In genomic region chr1:210222288-210223006, GRCh38 we compare ENCODE assay signal across 11 cellular contexts. TPM values are rescaled to one million over a fixed set of nuclear protein-coding genes. Genes with fewer than 3 reads are reported as not detected.
DNase-seq lines count a peak whose midpoint lies in the region; ATAC-seq and TF ChIP-seq lines count a peak whose summit lies in the region.
"Had no signal": no experiment of that assay in that cellular context is flagged by ENCODE, and none has a peak within 500 bp of the region (broad histone marks: within the 10 kb centered on the region; RNA-seq: fewer than 3 reads in every experiment).

No MANE protein-coding gene starts in this region.

- H3K27me3 Mint-ChIP-seq in activated T-cell treated with anti-CD3 and anti-CD28 coated beads, Interleukin-2, amount 50 U/mL, for 4 hours (ENCODE audit: low read depth) = peaks cover 13% of the 10 kb centered on the region

- H3K27ac ChIP-seq in VCaP (peak overlapping the region; percentile 9; the same call in 1 of the 2 replicates), thoracic aorta (peak overlapping the region; percentile 59 to 72)

- no peak overlapping the region for H3K4me3 Mint-ChIP-seq in activated T-cell treated with anti-CD3 and anti-CD28 coated beads, Interleukin-2, amount 50 U/mL, for 4 hours
- H3K4me3 Mint-ChIP-seq: HFFc6; IgD-negative memory B cell; naive thymus-derived CD4-positive, alpha-beta T cell had no signal

- peak; percentile 49 for DNase-seq in NCI-H2171 treated with DMSO at 0.1 percent for 48 hours (lab: John Stamatoyannopoulos, UW)
- DNase-seq in NCI-H2171 (lab: John Stamatoyannopoulos, UW) = no peak
- peak; percentile 64 for DNase-seq in kidney epithelial cell (ENCODE audit: low read depth)
- DNase-seq in thoracic aorta (ENCODE audit: low spot score) = no peak
- no peak for DNase-seq in activated T-cell treated with anti-CD3 and anti-CD28 coated beads, Interleukin-2, amount 50 U/mL, for 4 hours
- DNase-seq in hippocampal formation (lab: John Stamatoyannopoulos, UW) = no peak
- DNase-seq in activated CD4-positive, alpha-beta T cell treated with anti-CD3 and anti-CD28 coated beads, Interleukin-2, amount 50 U/mL, for 1 hour = no peak
- DNase-seq: HFFc6; naive thymus-derived CD4-positive, alpha-beta T cell had no signal

- TF ChIP-seq CTCF in VCaP (conservative IDR thresholded peaks at IDR 0.05) (no peak), kidney epithelial cell (IDR thresholded peaks at IDR 0.05; ENCODE audit: insufficient read depth, low read length, poor library complexity, severe bottlenecking) (no peak), thoracic aorta (IDR thresholded peaks at IDR 0.05) (no peak)

- peak; percentile 64 for ATAC-seq in thoracic aorta (ENCODE audit: insufficient number of reproducible peaks, low FRiP score, low read depth)
- no peak for ATAC-seq in activated T-cell treated with anti-CD3 and anti-CD28 coated beads, Interleukin-2, amount 50 U/mL, for 4 hours
- ATAC-seq: naive thymus-derived CD4-positive, alpha-beta T cell had no signal

- peaks cover 3% of the 10 kb centered on the region for H3K9me3 Mint-ChIP-seq in activated T-cell treated with anti-CD3 and anti-CD28 coated beads, Interleukin-2, amount 50 U/mL, for 4 hours
- H3K9me3 Mint-ChIP-seq: HFFc6, IgD-negative memory B cell had no signal

- no peaks in the 10 kb centered on the region for H3K36me3 Mint-ChIP-seq in activated T-cell treated with anti-CD3 and anti-CD28 coated beads, Interleukin-2, amount 50 U/mL, for 4 hours (ENCODE audit: insufficient read depth)
- H3K36me3 Mint-ChIP-seq: IgD-negative memory B cell; naive thymus-derived CD4-positive, alpha-beta T cell had no signal

- H3K4me1 ChIP-seq in thoracic aorta (ENCODE audit: control insufficient read depth in 1 of 2, low read depth in 2 of 2) = peaks cover 0 to 15% of the 10 kb centered on the region in 2 donors

- H3K4me3 ChIP-seq in kidney epithelial cell (ENCODE audit: low read depth, low read length) = no peak overlapping the region
- H3K4me3 ChIP-seq in thoracic aorta = peak overlapping the region; percentile 36

- H3K27me3 ChIP-seq in kidney epithelial cell (ENCODE audit: control insufficient read depth, insufficient read depth, low read length) (no peaks in the 10 kb centered on the region), thoracic aorta (replicated peaks; ENCODE audit: insufficient read depth) (no peaks in the 10 kb centered on the region)

- H3K4me1 Mint-ChIP-seq in activated T-cell treated with anti-CD3 and anti-CD28 coated beads, Interleukin-2, amount 50 U/mL, for 4 hours (ENCODE audit: low read depth) = no peaks in the 10 kb centered on the region
- H3K4me1 Mint-ChIP-seq: IgD-negative memory B cell; naive thymus-derived CD4-positive, alpha-beta T cell had no signal

- H3K9me3 ChIP-seq in thoracic aorta = no peaks in the 10 kb centered on the region

- no peaks in the 10 kb centered on the region for H3K36me3 ChIP-seq in kidney epithelial cell (ENCODE audit: control insufficient read depth, insufficient read depth, low read length)
- H3K36me3 ChIP-seq in thoracic aorta = no peaks in the 10 kb centered on the region

RNA-seq across cellular contexts. Expression of gene SERTAD4, which starts 10.1 kb away (rescaled TPM):
- total RNA-seq in kidney epithelial cell (10.6 and 11.4 TPM in 2 replicates), thoracic aorta (10 to 100 TPM in 1 of 2 donors, 1 to 10 TPM in 1; 5.8 to 10.0 TPM)
- total RNA-seq in activated T-cell treated with anti-CD3 and anti-CD28 coated beads, Interleukin-2, amount 50 U/mL, for 4 hours = not detected
- total RNA-seq: naive thymus-derived CD4-positive, alpha-beta T cell had no signal

Comparison
In these comparisons a context has a peak if more than half of its experiments do, and no peak if none do; other contexts are left out.
1. DNase-seq: peak in NCI-H2171 treated with DMSO at 0.1 percent for 48 hours (single experiment) and kidney epithelial cell (single experiment); none in NCI-H2171 (single experiment), thoracic aorta (single experiment), activated T-cell treated with anti-CD3 and anti-CD28 coated beads, Interleukin-2, amount 50 U/mL, for 4 hours (single experiment), hippocampal formation (0 of 2) and activated CD4-positive, alpha-beta T cell treated with anti-CD3 and anti-CD28 coated beads, Interleukin-2, amount 50 U/mL, for 1 hour (single experiment).
2. RNA of gene SERTAD4, which starts 10.1 kb away (total RNA-seq): 10.6 to 11.4 TPM in kidney epithelial cell and 5.8 to 10.0 TPM in thoracic aorta; not detected in activated T-cell treated with anti-CD3 and anti-CD28 coated beads, Interleukin-2, amount 50 U/mL, for 4 hours; every median in the first group is over 4 times any median in the second.